8 cellular contexts compared by ENCODE assay signal in the genomic region with DNA sequence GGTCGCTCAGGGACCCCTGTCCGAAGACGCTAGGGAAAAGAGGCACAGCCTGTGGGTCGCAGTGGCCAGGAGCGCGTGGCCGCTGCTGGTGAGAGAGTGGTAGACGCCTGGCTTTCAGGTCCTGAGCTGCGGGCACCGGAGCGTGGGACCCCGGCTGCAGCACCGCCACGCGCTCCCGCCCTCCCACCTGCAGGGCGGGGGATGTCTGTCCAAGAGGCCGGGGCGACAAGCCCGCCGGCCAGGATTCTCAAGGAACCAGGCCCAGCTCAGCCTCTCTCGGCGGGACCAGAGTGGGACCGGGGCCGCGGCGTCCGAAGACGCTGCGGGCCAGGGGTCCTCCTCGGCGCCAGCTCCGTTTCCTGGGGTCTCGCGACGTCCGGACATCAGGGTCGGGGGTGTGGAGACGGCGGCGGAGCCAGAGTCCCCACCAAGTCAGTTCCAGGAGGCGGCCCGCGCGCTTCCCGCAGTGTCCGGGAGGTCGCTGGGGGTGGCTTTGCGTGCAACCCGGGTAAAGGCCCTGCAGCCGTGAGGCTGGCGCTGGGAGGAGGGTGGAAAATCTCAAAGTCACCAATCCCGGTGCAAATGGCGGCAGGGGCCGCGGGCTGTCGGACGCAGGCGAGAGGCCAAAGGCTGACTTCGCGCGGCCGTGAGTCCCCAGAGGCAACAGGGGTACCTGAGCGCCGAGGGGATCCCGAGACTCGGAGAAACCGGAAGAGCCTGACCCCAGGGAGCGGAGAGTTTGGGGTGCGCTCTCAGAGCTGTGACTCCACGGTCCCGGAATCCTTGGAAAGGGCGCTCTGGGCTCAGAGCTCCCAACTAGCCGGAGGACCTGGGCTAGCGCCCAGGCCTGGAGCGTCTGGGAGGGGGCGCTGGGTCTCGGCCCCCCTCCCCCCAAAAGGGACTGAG. TPM values are rescaled to one million over a fixed set of nuclear protein-coding genes. Genes with fewer than 3 reads are reported as not detected.
DNase-seq lines count a peak whose midpoint lies in the region; ATAC-seq and TF ChIP-seq lines count a peak whose summit lies in the region.

No MANE protein-coding gene starts in this region.

- TF ChIP-seq EP300 in tibial nerve (IDR thresholded peaks at IDR 0.05), result no peak

- H3K27me3 ChIP-seq in esophagus (ENCODE audit: control insufficient read depth in 1 of 2, insufficient read depth in 2 of 2, low read length in 2 of 2), result no peaks in the 10 kb centered on the region
- peaks cover 0 to 56% of the 10 kb centered on the region in 2 experiments for H3K27me3 ChIP-seq in mesenchymal stem cell (ENCODE audit: control insufficient read depth in 1 of 2, insufficient read depth in 1 of 2, low read length in 2 of 2)
- H3K27me3 ChIP-seq in tibial nerve, result peaks cover 0 to 8% of the 10 kb centered on the region in 2 donors

- WGBS in esophagus, 2 donors, result 9 to 11% methylated on average over 77 to 78 of the region's 78 CpGs
- 3% methylated on average over 77 of the region's 78 CpGs for WGBS in mesenchymal stem cell
- WGBS in tibial nerve, 2 donors, result 63 to 72% methylated on average over 27 to 62 of the region's 78 CpGs

- H3K14ac ChIP-seq in mesenchymal stem cell (ENCODE audit: low read length in 2 of 2), result peak overlapping the region; percentile 73 to 88

- no peak for TF ChIP-seq POLR2A in tibial nerve (IDR thresholded peaks at IDR 0.05)

- H3K27ac ChIP-seq in esophagus (ENCODE audit: low read depth in 2 of 2, low read length in 1 of 2), result peak overlapping the region; percentile 93 to 96
- H3K27ac ChIP-seq in mesenchymal stem cell (ENCODE audit: low read length, poor library complexity, severe bottlenecking), result no peak overlapping the region
- peak overlapping the region; percentile 83 to 97 (median 94) for H3K27ac ChIP-seq in tibial nerve

- peak overlapping the region; percentile 86 to 98 for H2BK12ac ChIP-seq in mesenchymal stem cell (ENCODE audit: low read length in 2 of 2)

- no peak for TF ChIP-seq CTCF in tibial nerve (IDR thresholded peaks at IDR 0.05)

- H3K4me1 ChIP-seq in esophagus (ENCODE audit: control insufficient read depth in 2 of 2, insufficient read depth in 2 of 2, low read length in 1 of 2) (peaks cover 0 to 7% of the 10 kb centered on the region in 2 donors), mesenchymal stem cell (ENCODE audit: control insufficient read depth, insufficient read depth, low read depth, low read length) (peaks cover 29% of the 10 kb centered on the region), tibial nerve (peaks cover 0 to 44% (median 0%) of the 10 kb centered on the region in 4 donors)

- H3K9me3 ChIP-seq in esophagus (ENCODE audit: control insufficient read depth in 2 of 2, insufficient read depth in 1 of 2, low read depth in 1 of 2, low read length in 1 of 2) (no peaks in the 10 kb centered on the region), mesenchymal stem cell (ENCODE audit: control insufficient read depth, low read length) (no peaks in the 10 kb centered on the region), tibial nerve (no peaks in the 10 kb centered on the region)

- H2AFZ ChIP-seq in mesenchymal stem cell (ENCODE audit: low read depth, low read length), result no peak overlapping the region

- H2BK5ac ChIP-seq in mesenchymal stem cell (ENCODE audit: low read depth, low read length, poor library complexity, severe bottlenecking), result no peak overlapping the region

- peak overlapping the region; percentile 97 for H2BK15ac ChIP-seq in mesenchymal stem cell (ENCODE audit: low read depth, poor library complexity, severe bottlenecking)

- H2AK5ac ChIP-seq in mesenchymal stem cell (ENCODE audit: low read length, severe bottlenecking), result peak overlapping the region; percentile 37

- peak overlapping the region; percentile 98 for H4K91ac ChIP-seq in mesenchymal stem cell (ENCODE audit: low read length)

- H3K9ac ChIP-seq in mesenchymal stem cell (ENCODE audit: low read length), result peak overlapping the region; percentile 100

- peak overlapping the region; percentile 72 to 80 for H3K4me3 ChIP-seq in esophagus (ENCODE audit: low read depth in 1 of 2, low read length in 2 of 2)
- H3K4me3 ChIP-seq in mesenchymal stem cell (ENCODE audit: insufficient read depth in 1 of 2, low read depth in 1 of 2, low read length in 2 of 2), result peak overlapping the region; percentile 45 to 75
- H3K4me3 ChIP-seq in tibial nerve, result peak overlapping the region; percentile 23 to 50 (median 40)

- peak overlapping the region; percentile 96 for H4K8ac ChIP-seq in mesenchymal stem cell (ENCODE audit: low read length)

- H3K36me3 ChIP-seq in esophagus (ENCODE audit: control insufficient read depth in 2 of 2, insufficient read depth in 2 of 2, low read length in 1 of 2), result peaks cover 0 to 14% of the 10 kb centered on the region in 2 donors
- peaks cover 26 to 46% of the 10 kb centered on the region in 2 experiments for H3K36me3 ChIP-seq in mesenchymal stem cell (ENCODE audit: control insufficient read depth in 1 of 2, insufficient read depth in 2 of 2, low read depth in 1 of 2, low read length in 2 of 2)
- H3K36me3 ChIP-seq in tibial nerve, result peaks cover 0 to 23% (median 0%) of the 10 kb centered on the region in 3 donors

- H3K4me2 ChIP-seq in mesenchymal stem cell (ENCODE audit: low read length, poor library complexity, severe bottlenecking), result peak overlapping the region; percentile 75

- peak overlapping the region; percentile 85 to 94 for H3K4ac ChIP-seq in mesenchymal stem cell (ENCODE audit: low read depth in 1 of 2, low read length in 2 of 2)

- ATAC-seq in HG03039 (IDR thresholded peaks at IDR 0.05; ENCODE audit: unreplicated experiment) (no peak), GM19324 (IDR thresholded peaks at IDR 0.05; ENCODE audit: low FRiP score, unreplicated experiment) (no peak), HG02623 (IDR thresholded peaks at IDR 0.05; ENCODE audit: unreplicated experiment) (no peak)

- H3K23ac ChIP-seq in mesenchymal stem cell (ENCODE audit: low read length in 2 of 2), result peak overlapping the region in 1 of 2 experiments; percentile 98

- DNase-seq in NCI-H82 (lab: John Stamatoyannopoulos, UW) (peak; percentile 19), NCI-H82 treated with DMSO at 0.1 percent for 48 hours (lab: John Stamatoyannopoulos, UW; ENCODE audit: unreplicated experiment) (no peak), mesenchymal stem cell (peak; percentile 76), tibial nerve (ENCODE audit: low spot score in 2 of 2) (no peak)

- peaks cover 6% of the 10 kb centered on the region for H3K79me1 ChIP-seq in mesenchymal stem cell (replicated peaks; ENCODE audit: low read length, poor library complexity, severe bottlenecking)

- H3K18ac ChIP-seq in mesenchymal stem cell (ENCODE audit: low read depth in 1 of 2, low read length in 2 of 2), result peak overlapping the region; percentile 95 to 99

- H2BK120ac ChIP-seq in mesenchymal stem cell (ENCODE audit: low read depth, low read length), result peak overlapping the region; percentile 90

RNA-seq across cellular contexts. Expression of a gene that starts 5.4 kb away (rescaled TPM):
- polyA plus RNA-seq in esophagus, result 10 to 100 TPM; 14.5 to 19.4 TPM
- polyA plus RNA-seq in mesenchymal stem cell (2013, experiment 1 of 2), result 110 TPM
- 112 TPM for polyA plus RNA-seq in mesenchymal stem cell (2013, experiment 2 of 2)
- 10 to 100 TPM in 3 of 4 donors, 1 to 10 TPM in 1; 9.9 to 15.9 (median 12.0) TPM for total RNA-seq in tibial nerve

RNA-seq across cellular contexts. Expression of a gene that starts 35.2 kb away (rescaled TPM):
- 1 to 10 TPM; 1.8 to 4.0 TPM for polyA plus RNA-seq in esophagus
- polyA plus RNA-seq in mesenchymal stem cell (2013, experiment 1 of 2), result 3.8 TPM
- polyA plus RNA-seq in mesenchymal stem cell (2013, experiment 2 of 2), result 5.7 TPM
- 10 to 100 TPM in 3 of 4 donors, 1 to 10 TPM in 1; 9.8 to 18.6 (median 15.8) TPM for total RNA-seq in tibial nerve

Comparison
In these comparisons a context has a peak if more than half of its experiments do, and no peak if none do; other contexts are left out.
1. DNase-seq: peak in NCI-H82 (single experiment) and mesenchymal stem cell (single experiment); none in NCI-H82 treated with DMSO at 0.1 percent for 48 hours (single experiment) and tibial nerve (0 of 2).
2. Peak in every context shown above with its lines, with median percentiles within 50 percentile points of each other: H3K4me3 ChIP-seq.